1 cellular context compared by ENCODE assay signal in genomic region chr5:150609843-150610584, GRCh38.
TF ChIP-seq lines count a peak whose summit lies in the region.

No MANE protein-coding gene starts in this region.

TF ChIP-seq in GM12878, 131 proteins besides CTCF, POLR2A, EP300 and RAD21:
- TF ChIP-seq, protein P1, sequence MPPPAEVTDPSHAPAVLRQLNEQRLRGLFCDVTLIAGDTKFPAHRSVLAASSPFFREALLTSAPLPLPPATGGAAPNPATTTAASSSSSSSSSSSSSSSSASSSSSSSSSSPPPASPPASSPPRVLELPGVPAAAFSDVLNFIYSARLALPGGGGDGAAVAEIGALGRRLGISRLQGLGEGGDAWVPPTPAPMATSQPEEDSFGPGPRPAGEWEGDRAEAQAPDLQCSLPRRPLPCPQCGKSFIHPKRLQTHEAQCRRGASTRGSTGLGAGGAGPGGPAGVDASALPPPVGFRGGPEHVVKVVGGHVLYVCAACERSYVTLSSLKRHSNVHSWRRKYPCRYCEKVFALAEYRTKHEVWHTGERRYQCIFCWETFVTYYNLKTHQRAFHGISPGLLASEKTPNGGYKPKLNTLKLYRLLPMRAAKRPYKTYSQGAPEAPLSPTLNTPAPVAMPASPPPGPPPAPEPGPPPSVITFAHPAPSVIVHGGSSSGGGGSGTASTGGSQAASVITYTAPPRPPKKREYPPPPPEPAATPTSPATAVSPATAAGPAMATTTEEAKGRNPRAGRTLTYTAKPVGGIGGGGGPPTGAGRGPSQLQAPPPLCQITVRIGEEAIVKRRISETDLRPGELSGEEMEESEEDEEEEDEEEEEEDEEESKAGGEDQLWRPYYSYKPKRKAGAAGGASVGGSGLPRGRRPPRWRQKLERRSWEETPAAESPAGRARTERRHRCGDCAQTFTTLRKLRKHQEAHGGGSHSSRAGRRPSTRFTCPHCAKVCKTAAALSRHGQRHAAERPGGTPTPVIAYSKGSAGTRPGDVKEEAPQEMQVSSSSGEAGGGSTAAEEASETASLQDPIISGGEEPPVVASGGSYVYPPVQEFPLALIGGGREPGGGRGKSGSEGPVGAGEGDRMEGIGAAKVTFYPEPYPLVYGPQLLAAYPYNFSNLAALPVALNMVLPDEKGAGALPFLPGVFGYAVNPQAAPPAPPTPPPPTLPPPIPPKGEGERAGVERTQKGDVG (CRISPR knock-in tag; IDR thresholded peaks at IDR 0.05), result no peak
- TF ChIP-seq POLR2AphosphoS5 (IDR thresholded peaks at IDR 0.05; ENCODE audit: low read length) (no peak), NR2C2 (IDR thresholded peaks at IDR 0.05; ENCODE audit: borderline replicate concordance, control insufficient read depth, insufficient read length, low read depth) (no peak), SIX5 (IDR thresholded peaks at IDR 0.05; ENCODE audit: low read depth, low read length, severe bottlenecking) (no peak), USF2 (IDR thresholded peaks at IDR 0.05; ENCODE audit: borderline replicate concordance, low read depth, low read length) (no peak), RBBP5 (conservative IDR thresholded peaks at IDR 0.05) (no peak), CHD4 (IDR thresholded peaks at IDR 0.05) (no peak), MYB (IDR thresholded peaks at IDR 0.05; ENCODE audit: borderline replicate concordance, low read depth, low read length) (no peak), GABPA (IDR thresholded peaks at IDR 0.05; ENCODE audit: low read depth) (no peak), BRCA1 (IDR thresholded peaks at IDR 0.05; ENCODE audit: low read depth, low read length) (no peak), HDGF (IDR thresholded peaks at IDR 0.05) (no peak), CEBPB (IDR thresholded peaks at IDR 0.05; ENCODE audit: borderline replicate concordance in 1 of 2, low read depth in 2 of 2, low read length in 2 of 2) (no peak), SMAD1 (IDR thresholded peaks at IDR 0.05; ENCODE audit: low read depth, partially characterized antibody) (no peak), TCF12 (IDR thresholded peaks at IDR 0.05; ENCODE audit: low read depth, low read length) (no peak), SREBF2 (IDR thresholded peaks at IDR 0.05; ENCODE audit: low read length) (no peak), SMARCA5 (IDR thresholded peaks at IDR 0.05) (no peak), PKNOX1 (IDR thresholded peaks at IDR 0.05) (no peak)
- TF ChIP-seq, protein P2, sequence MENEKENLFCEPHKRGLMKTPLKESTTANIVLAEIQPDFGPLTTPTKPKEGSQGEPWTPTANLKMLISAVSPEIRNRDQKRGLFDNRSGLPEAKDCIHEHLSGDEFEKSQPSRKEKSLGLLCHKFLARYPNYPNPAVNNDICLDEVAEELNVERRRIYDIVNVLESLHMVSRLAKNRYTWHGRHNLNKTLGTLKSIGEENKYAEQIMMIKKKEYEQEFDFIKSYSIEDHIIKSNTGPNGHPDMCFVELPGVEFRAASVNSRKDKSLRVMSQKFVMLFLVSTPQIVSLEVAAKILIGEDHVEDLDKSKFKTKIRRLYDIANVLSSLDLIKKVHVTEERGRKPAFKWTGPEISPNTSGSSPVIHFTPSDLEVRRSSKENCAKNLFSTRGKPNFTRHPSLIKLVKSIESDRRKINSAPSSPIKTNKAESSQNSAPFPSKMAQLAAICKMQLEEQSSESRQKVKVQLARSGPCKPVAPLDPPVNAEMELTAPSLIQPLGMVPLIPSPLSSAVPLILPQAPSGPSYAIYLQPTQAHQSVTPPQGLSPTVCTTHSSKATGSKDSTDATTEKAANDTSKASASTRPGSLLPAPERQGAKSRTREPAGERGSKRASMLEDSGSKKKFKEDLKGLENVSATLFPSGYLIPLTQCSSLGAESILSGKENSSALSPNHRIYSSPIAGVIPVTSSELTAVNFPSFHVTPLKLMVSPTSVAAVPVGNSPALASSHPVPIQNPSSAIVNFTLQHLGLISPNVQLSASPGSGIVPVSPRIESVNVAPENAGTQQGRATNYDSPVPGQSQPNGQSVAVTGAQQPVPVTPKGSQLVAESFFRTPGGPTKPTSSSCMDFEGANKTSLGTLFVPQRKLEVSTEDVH (IDR thresholded peaks at IDR 0.05; ENCODE audit: low read depth, partially characterized antibody), result no peak
- TF ChIP-seq, protein P3, sequence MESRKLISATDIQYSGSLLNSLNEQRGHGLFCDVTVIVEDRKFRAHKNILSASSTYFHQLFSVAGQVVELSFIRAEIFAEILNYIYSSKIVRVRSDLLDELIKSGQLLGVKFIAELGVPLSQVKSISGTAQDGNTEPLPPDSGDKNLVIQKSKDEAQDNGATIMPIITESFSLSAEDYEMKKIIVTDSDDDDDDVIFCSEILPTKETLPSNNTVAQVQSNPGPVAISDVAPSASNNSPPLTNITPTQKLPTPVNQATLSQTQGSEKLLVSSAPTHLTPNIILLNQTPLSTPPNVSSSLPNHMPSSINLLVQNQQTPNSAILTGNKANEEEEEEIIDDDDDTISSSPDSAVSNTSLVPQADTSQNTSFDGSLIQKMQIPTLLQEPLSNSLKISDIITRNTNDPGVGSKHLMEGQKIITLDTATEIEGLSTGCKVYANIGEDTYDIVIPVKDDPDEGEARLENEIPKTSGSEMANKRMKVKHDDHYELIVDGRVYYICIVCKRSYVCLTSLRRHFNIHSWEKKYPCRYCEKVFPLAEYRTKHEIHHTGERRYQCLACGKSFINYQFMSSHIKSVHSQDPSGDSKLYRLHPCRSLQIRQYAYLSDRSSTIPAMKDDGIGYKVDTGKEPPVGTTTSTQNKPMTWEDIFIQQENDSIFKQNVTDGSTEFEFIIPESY (IDR thresholded peaks at IDR 0.05), result no peak
- TF ChIP-seq, protein P4, sequence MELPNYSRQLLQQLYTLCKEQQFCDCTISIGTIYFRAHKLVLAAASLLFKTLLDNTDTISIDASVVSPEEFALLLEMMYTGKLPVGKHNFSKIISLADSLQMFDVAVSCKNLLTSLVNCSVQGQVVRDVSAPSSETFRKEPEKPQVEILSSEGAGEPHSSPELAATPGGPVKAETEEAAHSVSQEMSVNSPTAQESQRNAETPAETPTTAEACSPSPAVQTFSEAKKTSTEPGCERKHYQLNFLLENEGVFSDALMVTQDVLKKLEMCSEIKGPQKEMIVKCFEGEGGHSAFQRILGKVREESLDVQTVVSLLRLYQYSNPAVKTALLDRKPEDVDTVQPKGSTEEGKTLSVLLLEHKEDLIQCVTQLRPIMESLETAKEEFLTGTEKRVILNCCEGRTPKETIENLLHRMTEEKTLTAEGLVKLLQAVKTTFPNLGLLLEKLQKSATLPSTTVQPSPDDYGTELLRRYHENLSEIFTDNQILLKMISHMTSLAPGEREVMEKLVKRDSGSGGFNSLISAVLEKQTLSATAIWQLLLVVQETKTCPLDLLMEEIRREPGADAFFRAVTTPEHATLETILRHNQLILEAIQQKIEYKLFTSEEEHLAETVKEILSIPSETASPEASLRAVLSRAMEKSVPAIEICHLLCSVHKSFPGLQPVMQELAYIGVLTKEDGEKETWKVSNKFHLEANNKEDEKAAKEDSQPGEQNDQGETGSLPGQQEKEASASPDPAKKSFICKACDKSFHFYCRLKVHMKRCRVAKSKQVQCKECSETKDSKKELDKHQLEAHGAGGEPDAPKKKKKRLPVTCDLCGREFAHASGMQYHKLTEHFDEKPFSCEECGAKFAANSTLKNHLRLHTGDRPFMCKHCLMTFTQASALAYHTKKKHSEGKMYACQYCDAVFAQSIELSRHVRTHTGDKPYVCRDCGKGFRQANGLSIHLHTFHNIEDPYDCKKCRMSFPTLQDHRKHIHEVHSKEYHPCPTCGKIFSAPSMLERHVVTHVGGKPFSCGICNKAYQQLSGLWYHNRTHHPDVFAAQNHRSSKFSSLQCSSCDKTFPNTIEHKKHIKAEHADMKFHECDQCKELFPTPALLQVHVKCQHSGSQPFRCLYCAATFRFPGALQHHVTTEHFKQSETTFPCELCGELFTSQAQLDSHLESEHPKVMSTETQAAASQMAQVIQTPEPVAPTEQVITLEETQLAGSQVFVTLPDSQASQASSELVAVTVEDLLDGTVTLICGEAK (IDR thresholded peaks at IDR 0.05; ENCODE audit: borderline replicate concordance), result no peak
